Comparison of ENCODE assay signal across 8 cellular contexts in the genomic region with DNA sequence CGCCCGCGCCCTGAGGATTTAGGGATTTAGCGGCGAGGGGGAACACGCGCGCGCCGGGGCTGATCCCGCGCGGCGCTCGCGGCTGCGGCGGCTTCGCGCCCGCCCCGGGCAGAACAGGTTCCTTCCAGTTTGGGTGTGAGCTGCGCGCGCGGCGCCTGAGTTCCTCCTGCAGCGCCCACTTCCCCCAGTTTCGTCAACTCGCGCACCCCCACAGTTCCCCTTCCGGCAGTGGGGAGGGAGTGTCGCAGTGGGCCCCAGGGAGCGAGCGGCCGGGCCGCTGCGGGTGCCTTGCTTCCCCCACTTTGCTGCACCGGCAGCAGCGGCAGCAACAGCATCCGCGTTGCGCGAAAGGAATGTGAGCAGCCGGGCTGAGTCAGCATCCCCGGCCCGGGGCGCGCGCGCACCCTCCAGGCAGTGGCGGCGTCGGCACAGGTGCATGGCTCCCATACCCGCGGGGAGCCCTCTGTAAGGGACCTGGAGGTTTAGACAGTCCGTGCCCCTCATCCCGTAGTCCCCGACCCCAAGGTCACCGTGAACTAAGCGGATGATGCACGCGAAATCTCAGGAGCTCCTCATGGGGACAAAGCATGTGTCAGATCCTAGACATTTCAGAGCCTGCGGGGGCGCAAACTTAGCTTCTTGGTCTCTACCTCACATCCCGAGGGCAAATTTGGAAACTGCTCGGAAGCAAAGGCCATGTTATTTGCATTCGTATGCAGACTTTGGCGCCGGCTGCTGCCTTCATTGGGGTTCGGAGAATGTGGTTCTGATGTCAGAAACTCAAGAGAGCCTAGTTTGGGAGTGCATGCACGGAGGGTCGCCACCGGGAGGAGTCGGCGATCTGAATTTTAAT. TPM values are rescaled to one million over a fixed set of nuclear protein-coding genes. Genes with fewer than 3 reads are reported as not detected.
DNase-seq lines count a peak whose midpoint lies in the region; ATAC-seq lines count a peak whose summit lies in the region.

No MANE protein-coding gene starts in this region.

- H3K27me3 ChIP-seq in ectodermal cell (ENCODE audit: control insufficient read depth, insufficient read depth, low read length, poor library complexity, severe bottlenecking), result peaks cover 52% of the 10 kb centered on the region
- H3K27me3 ChIP-seq in mesenchymal stem cell (ENCODE audit: control insufficient read depth in 1 of 2, insufficient read depth in 1 of 2, low read length in 2 of 2), result peaks cover 29 to 55% of the 10 kb centered on the region in 2 experiments

- H3K36me3 ChIP-seq in ectodermal cell (ENCODE audit: control insufficient read depth, insufficient read depth, low read length) (no peaks in the 10 kb centered on the region), mesenchymal stem cell (ENCODE audit: control insufficient read depth in 1 of 2, insufficient read depth in 2 of 2, low read depth in 1 of 2, low read length in 2 of 2) (no peaks in the 10 kb centered on the region)

- peak overlapping the region; percentile 32 for H2AFZ ChIP-seq in mesenchymal stem cell (ENCODE audit: low read depth, low read length)

- H3K79me1 ChIP-seq in mesenchymal stem cell (replicated peaks; ENCODE audit: low read length, poor library complexity, severe bottlenecking), result no peaks in the 10 kb centered on the region

- peak overlapping the region; percentile 96 for H2BK120ac ChIP-seq in mesenchymal stem cell (ENCODE audit: low read depth, low read length)

- H2BK15ac ChIP-seq in mesenchymal stem cell (ENCODE audit: low read depth, poor library complexity, severe bottlenecking), result peak overlapping the region; percentile 81

- 0% methylated on average over 76 of the region's 76 CpGs for WGBS in ectodermal cell, 2 experiments
- WGBS in mesenchymal stem cell, result 2% methylated on average over 56 of the region's 76 CpGs

- H3K23ac ChIP-seq in mesenchymal stem cell (ENCODE audit: low read length in 2 of 2), result no peak overlapping the region

- peak overlapping the region in 1 of 2 experiments; percentile 68 for H3K14ac ChIP-seq in mesenchymal stem cell (ENCODE audit: low read length in 2 of 2)

- H2BK12ac ChIP-seq in mesenchymal stem cell (ENCODE audit: low read length in 2 of 2), result peak overlapping the region in 1 of 2 experiments; percentile 30

- H3K18ac ChIP-seq in mesenchymal stem cell (ENCODE audit: low read depth in 1 of 2, low read length in 2 of 2), result peak overlapping the region; percentile 81 to 86

- ATAC-seq in GM18907 (IDR thresholded peaks at IDR 0.05; ENCODE audit: unreplicated experiment) (peak; percentile 61), HG03108 (IDR thresholded peaks at IDR 0.05; ENCODE audit: unreplicated experiment) (peak; percentile 40)

- peak overlapping the region; percentile 91 for H4K8ac ChIP-seq in mesenchymal stem cell (ENCODE audit: low read length)

- no peaks in the 10 kb centered on the region for H3K9me3 ChIP-seq in ectodermal cell (ENCODE audit: control insufficient read depth, low read length)
- H3K9me3 ChIP-seq in mesenchymal stem cell (ENCODE audit: control insufficient read depth, low read length), result no peaks in the 10 kb centered on the region

- peak overlapping the region; percentile 76 for H3K27ac ChIP-seq in ectodermal cell (ENCODE audit: insufficient read depth, low read depth, low read length, poor library complexity, severe bottlenecking)
- H3K27ac ChIP-seq in mesenchymal stem cell (ENCODE audit: low read length, poor library complexity, severe bottlenecking), result no peak overlapping the region

- H3K4me3 ChIP-seq in ectodermal cell (ENCODE audit: insufficient read depth, low read depth, low read length) (peak overlapping the region; percentile 79), mesenchymal stem cell (ENCODE audit: insufficient read depth in 1 of 2, low read depth in 1 of 2, low read length in 2 of 2) (peak overlapping the region; percentile 76 to 82)

- DNase-seq in AG08396 (ENCODE audit: low spot score) (peak; percentile 94), NCI-H524 (lab: John Stamatoyannopoulos, UW) (peak; percentile 79 to 93), mesenchymal stem cell (peak; percentile 85)
- DNase-seq in activated CD4-positive, alpha-beta T cell treated with anti-CD3 and anti-CD28 coated beads, Interleukin-2, amount 50 U/mL, for 48 hours, result peak; percentile 84 to 87
- peak; percentile 86 for DNase-seq in stimulated activated CD8-positive, alpha-beta memory T cell treated with anti-CD3 and anti-CD28 coated beads, Interleukin-12 subunit alpha, Interleukin-12 subunit beta, amount 100 ng/mL, for 4 hours (ENCODE audit: low read depth)

- H2AK5ac ChIP-seq in mesenchymal stem cell (ENCODE audit: low read length, severe bottlenecking), result no peak overlapping the region

- H3K4me1 ChIP-seq in ectodermal cell (ENCODE audit: control insufficient read depth, insufficient read depth, low read length), result peaks cover 24% of the 10 kb centered on the region
- H3K4me1 ChIP-seq in mesenchymal stem cell (ENCODE audit: control insufficient read depth, insufficient read depth, low read depth, low read length), result peaks cover 12% of the 10 kb centered on the region

- peak overlapping the region; percentile 77 for H3K9ac ChIP-seq in mesenchymal stem cell (ENCODE audit: low read length)

- H3K4ac ChIP-seq in mesenchymal stem cell (ENCODE audit: low read depth in 1 of 2, low read length in 2 of 2), result peak overlapping the region; percentile 34 to 93

- peak overlapping the region; percentile 100 for H3K4me2 ChIP-seq in mesenchymal stem cell (ENCODE audit: low read length, poor library complexity, severe bottlenecking)

- H4K91ac ChIP-seq in mesenchymal stem cell (ENCODE audit: low read length), result peak overlapping the region; percentile 92

- no peak overlapping the region for H2BK5ac ChIP-seq in mesenchymal stem cell (ENCODE audit: low read depth, low read length, poor library complexity, severe bottlenecking)

RNA-seq across cellular contexts. Expression of a gene that starts 0.8 kb away (rescaled TPM):
- polyA plus RNA-seq in ectodermal cell (2013, experiment 1 of 4), result 11.0 TPM
- 12.4 TPM for polyA plus RNA-seq in ectodermal cell (2013, experiment 2 of 4)
- polyA plus RNA-seq in ectodermal cell (2013, experiment 3 of 4), result 7.8 TPM
- polyA plus RNA-seq in ectodermal cell (2013, experiment 4 of 4), result 12.0 TPM
- 4.5 TPM for polyA plus RNA-seq in mesenchymal stem cell (2013, experiment 1 of 2)
- polyA plus RNA-seq in mesenchymal stem cell (2013, experiment 2 of 2), result 4.7 TPM

RNA-seq across cellular contexts. Expression of a gene that starts 1.1 kb away (rescaled TPM):
- 0.17 TPM for polyA plus RNA-seq in ectodermal cell (2013, experiment 1 of 4)
- polyA plus RNA-seq in ectodermal cell (2013, experiment 2 of 4), result 0.30 TPM
- polyA plus RNA-seq in ectodermal cell (2013, experiment 3 of 4), result 0.16 TPM
- polyA plus RNA-seq in ectodermal cell (2013, experiment 4 of 4), result 0.24 TPM
- 48.0 TPM for polyA plus RNA-seq in mesenchymal stem cell (2013, experiment 1 of 2)
- 49.8 TPM for polyA plus RNA-seq in mesenchymal stem cell (2013, experiment 2 of 2)

RNA-seq across cellular contexts. Expression of a gene that starts 44.2 kb away (rescaled TPM):
- 113 TPM for polyA plus RNA-seq in ectodermal cell (2013, experiment 1 of 4)
- polyA plus RNA-seq in ectodermal cell (2013, experiment 2 of 4), result 104 TPM
- 90.3 TPM for polyA plus RNA-seq in ectodermal cell (2013, experiment 3 of 4)
- polyA plus RNA-seq in ectodermal cell (2013, experiment 4 of 4), result 101 TPM
- 106 TPM for polyA plus RNA-seq in mesenchymal stem cell (2013, experiment 1 of 2)
- polyA plus RNA-seq in mesenchymal stem cell (2013, experiment 2 of 2), result 97.9 TPM
